In genomic region chr2:148527488-148528340, GRCh38 we compare ENCODE assay signal across 15 cellular contexts.
A peak's percentile ranks its signal among the peaks of the same experiment; 100 is the strongest.
DNase-seq lines count a peak whose midpoint lies in the region; ATAC-seq and TF ChIP-seq lines count a peak whose summit lies in the region.
"Had no signal": no experiment of that assay in that cellular context is flagged by ENCODE, and none has a peak within 500 bp of the region (broad histone marks: within the 10 kb centered on the region; RNA-seq: fewer than 3 reads in every experiment).

No MANE protein-coding gene starts in this region.

- H3K4me3 Mint-ChIP-seq in natural killer cell (peak overlapping the region; percentile 9), WTC11 (no peak overlapping the region)
- H3K4me3 Mint-ChIP-seq in natural killer cell treated with Interleukin-12 subunit alpha and Interleukin-12 subunit beta and Interleukin-15 and Interleukin-18, amount 100 ng/mL, for 72 hours = no peak overlapping the region
- peak overlapping the region; percentile 49 for H3K4me3 Mint-ChIP-seq in activated CD4-positive, alpha-beta memory T cell treated with anti-CD3 and anti-CD28 coated beads, Interleukin-2, amount 10 ng/mL, durations not matched to agents 7 days and 5 days
- H3K4me3 Mint-ChIP-seq: immature natural killer cell had no signal

- no peaks in the 10 kb centered on the region for H3K36me3 Mint-ChIP-seq in natural killer cell
- H3K36me3 Mint-ChIP-seq in natural killer cell treated with Interleukin-12 subunit alpha and Interleukin-12 subunit beta and Interleukin-15 and Interleukin-18, amount 100 ng/mL, for 72 hours = no peaks in the 10 kb centered on the region
- H3K36me3 Mint-ChIP-seq in activated CD4-positive, alpha-beta memory T cell treated with anti-CD3 and anti-CD28 coated beads, Interleukin-2, amount 10 ng/mL, durations not matched to agents 7 days and 5 days (ENCODE audit: low read depth) = no peaks in the 10 kb centered on the region
- no peaks in the 10 kb centered on the region for H3K36me3 Mint-ChIP-seq in WTC11
- H3K36me3 Mint-ChIP-seq: immature natural killer cell had no signal

- POLR2A ChIA-PET in activated CD4-positive, alpha-beta memory T cell treated with anti-CD3 and anti-CD28 coated beads, Interleukin-2, amount 10 ng/mL, durations not matched to agents 7 days and 5 days (lab: Charles Lee) = interaction anchor here (0.8 to 2.1 kb wide), 9 partner anchors 8 to 508 kb away, joined by 3 to 12 read pairs (median 4); partner anchors contain the start of genes MBD5 and ORC4
- POLR2A ChIA-PET in WTC11 (lab: Charles Lee) = no interaction called here

- TF ChIP-seq CTCF in natural killer cell (IDR thresholded peaks at IDR 0.05) (no peak), WTC11 (IDR thresholded peaks at IDR 0.05) (no peak), uterus (IDR thresholded peaks at IDR 0.05) (no peak)

- no peak for TF ChIP-seq POLR2A in uterus (IDR thresholded peaks at IDR 0.05)

- no peaks in the 10 kb centered on the region for H3K9me3 ChIP-seq in effector memory CD4-positive, alpha-beta T cell (ENCODE audit: control insufficient read depth, low read length)
- no peaks in the 10 kb centered on the region for H3K9me3 ChIP-seq in uterus
- H3K9me3 ChIP-seq: neutrophil, upper lobe of right lung had no signal

- no peak for DNase-seq in natural killer cell
- DNase-seq in natural killer cell treated with Interleukin-12 subunit alpha and Interleukin-12 subunit beta and Interleukin-15 and Interleukin-18, amount 100 ng/mL, for 72 hours (ENCODE audit: low spot score) = no peak
- DNase-seq in activated CD4-positive, alpha-beta memory T cell treated with anti-CD3 and anti-CD28 coated beads, Interleukin-2, amount 10 ng/mL, durations not matched to agents 7 days and 5 days = no peak
- no peak for DNase-seq in effector memory CD4-positive, alpha-beta T cell
- no peak for DNase-seq in amniotic stem cell (lab: John Stamatoyannopoulos, UW)
- no peak for DNase-seq in posterior vena cava (ENCODE audit: low spot score)
- DNase-seq in WTC11 (ENCODE audit: low spot score) = no peak
- no peak for DNase-seq in uterus
- DNase-seq: immature natural killer cell; NCI-H1092; NCI-H82; stimulated activated CD4-positive, alpha-beta T cell treated with anti-CD3 and anti-CD28 coated beads, Interleukin-4, amount 100 ng/mL, for 4 hours; upper lobe of right lung had no signal

- H3K36me3 ChIP-seq in effector memory CD4-positive, alpha-beta T cell (ENCODE audit: control insufficient read depth, insufficient read depth, low read length) = no peaks in the 10 kb centered on the region
- no peaks in the 10 kb centered on the region for H3K36me3 ChIP-seq in uterus
- H3K36me3 ChIP-seq: neutrophil, upper lobe of right lung had no signal

- peak overlapping the region; percentile 61 for H3K27ac ChIP-seq in effector memory CD4-positive, alpha-beta T cell (ENCODE audit: insufficient read depth, low read length, poor library complexity, severe bottlenecking)
- H3K27ac ChIP-seq in uterus = no peak overlapping the region
- H3K27ac ChIP-seq: neutrophil, RWPE1, upper lobe of right lung had no signal

- no peaks in the 10 kb centered on the region for H3K9me3 Mint-ChIP-seq in natural killer cell
- H3K9me3 Mint-ChIP-seq in natural killer cell treated with Interleukin-12 subunit alpha and Interleukin-12 subunit beta and Interleukin-15 and Interleukin-18, amount 100 ng/mL, for 72 hours = no peaks in the 10 kb centered on the region
- H3K9me3 Mint-ChIP-seq in activated CD4-positive, alpha-beta memory T cell treated with anti-CD3 and anti-CD28 coated beads, Interleukin-2, amount 10 ng/mL, durations not matched to agents 7 days and 5 days = no peaks in the 10 kb centered on the region
- no peaks in the 10 kb centered on the region for H3K9me3 Mint-ChIP-seq in WTC11
- H3K9me3 Mint-ChIP-seq: immature natural killer cell had no signal

- no peaks in the 10 kb centered on the region for H3K27me3 ChIP-seq in effector memory CD4-positive, alpha-beta T cell (replicated peaks; ENCODE audit: control insufficient read depth, insufficient read depth, low read length, poor library complexity, severe bottlenecking)
- H3K27me3 ChIP-seq in uterus = no peaks in the 10 kb centered on the region
- H3K27me3 ChIP-seq: upper lobe of right lung had no signal

- H3K4me1 Mint-ChIP-seq in natural killer cell (peaks cover 10 to 36% of the 10 kb centered on the region in 2 donors), WTC11 (peaks cover 9% of the 10 kb centered on the region)
- H3K4me1 Mint-ChIP-seq in natural killer cell treated with Interleukin-12 subunit alpha and Interleukin-12 subunit beta and Interleukin-15 and Interleukin-18, amount 100 ng/mL, for 72 hours (ENCODE audit: low read depth in 2 of 2) = peaks cover 20% of the 10 kb centered on the region in 2 donors
- peaks cover 64% of the 10 kb centered on the region for H3K4me1 Mint-ChIP-seq in activated CD4-positive, alpha-beta memory T cell treated with anti-CD3 and anti-CD28 coated beads, Interleukin-2, amount 10 ng/mL, durations not matched to agents 7 days and 5 days

- no peak for ATAC-seq in natural killer cell
- no peak for ATAC-seq in natural killer cell treated with Interleukin-12 subunit alpha and Interleukin-12 subunit beta and Interleukin-15 and Interleukin-18, amount 100 ng/mL, for 72 hours
- no peak for ATAC-seq in WTC11
- ATAC-seq: upper lobe of right lung had no signal

- intact Hi-C loops in natural killer cell (cut with micrococcal nuclease) (no loop called here), posterior vena cava (cut with DNase I) (loop anchor here in 1 of 2 donors (5.0 kb wide), 1 partner anchor 590 kb away; no protein-coding TSS in a partner anchor), uterus (cut with DNase I; ENCODE audit: low total_unique reads) (no loop called here)

- H3K27me3 Mint-ChIP-seq in natural killer cell (ENCODE audit: low read depth in 2 of 2) (peaks cover 0 to 4% of the 10 kb centered on the region in 2 donors), WTC11 (ENCODE audit: low read depth) (no peaks in the 10 kb centered on the region; the same call in 1 of the 2 replicates)
- H3K27me3 Mint-ChIP-seq in natural killer cell treated with Interleukin-12 subunit alpha and Interleukin-12 subunit beta and Interleukin-15 and Interleukin-18, amount 100 ng/mL, for 72 hours = peaks cover 6 to 9% of the 10 kb centered on the region in 2 donors
- H3K27me3 Mint-ChIP-seq in activated CD4-positive, alpha-beta memory T cell treated with anti-CD3 and anti-CD28 coated beads, Interleukin-2, amount 10 ng/mL, durations not matched to agents 7 days and 5 days = no peaks in the 10 kb centered on the region

- H3K27ac Mint-ChIP-seq in natural killer cell (peak overlapping the region in 1 of 2 donors; percentile 52), WTC11 (no peak overlapping the region)
- peak overlapping the region in 1 of 2 donors; percentile 7 for H3K27ac Mint-ChIP-seq in natural killer cell treated with Interleukin-12 subunit alpha and Interleukin-12 subunit beta and Interleukin-15 and Interleukin-18, amount 100 ng/mL, for 72 hours
- peak overlapping the region; percentile 50 for H3K27ac Mint-ChIP-seq in activated CD4-positive, alpha-beta memory T cell treated with anti-CD3 and anti-CD28 coated beads, Interleukin-2, amount 10 ng/mL, durations not matched to agents 7 days and 5 days
- H3K27ac Mint-ChIP-seq: immature natural killer cell had no signal

- peak overlapping the region; percentile 49 for H3K4me3 ChIP-seq in effector memory CD4-positive, alpha-beta T cell (ENCODE audit: insufficient read depth, low read depth, low read length, poor library complexity, severe bottlenecking)
- H3K4me3 ChIP-seq in uterus = no peak overlapping the region
- H3K4me3 ChIP-seq: upper lobe of right lung had no signal

- peaks cover 47% of the 10 kb centered on the region for H3K4me1 ChIP-seq in effector memory CD4-positive, alpha-beta T cell (ENCODE audit: control insufficient read depth, insufficient read depth, low read length, poor library complexity, severe bottlenecking)
- no peaks in the 10 kb centered on the region for H3K4me1 ChIP-seq in uterus
- H3K4me1 ChIP-seq: upper lobe of right lung had no signal

- CTCF ChIA-PET in activated CD4-positive, alpha-beta memory T cell treated with anti-CD3 and anti-CD28 coated beads, Interleukin-2, amount 10 ng/mL, durations not matched to agents 7 days and 5 days (lab: Charles Lee) = interaction anchor here (0.9 to 2.2 kb wide), 4 partner anchors 10 to 25 kb away, joined by 3 to 11 read pairs (median 7); no protein-coding TSS in a partner anchor
- CTCF ChIA-PET in WTC11 (lab: Charles Lee) = interaction anchor here (0.6 to 2.1 kb wide), 5 partner anchors 19 to 511 kb away, joined by 3 to 6 read pairs (median 4); partner anchors contain the start of gene LYPD6B

TF ChIP-seq in WTC11, 78 proteins besides CTCF, POLR2A, EP300 and RAD21 (continues in another document):
- TF ChIP-seq ERG (CRISPR knock-in tag; IDR thresholded peaks at IDR 0.05) (no peak), ZNF416 (CRISPR knock-in tag; IDR thresholded peaks at IDR 0.05) (no peak), EMX1 (CRISPR knock-in tag; IDR thresholded peaks at IDR 0.05) (no peak), PREB (CRISPR knock-in tag; IDR thresholded peaks at IDR 0.05; ENCODE audit: borderline replicate concordance) (no peak), NFYB (CRISPR knock-in tag; conservative IDR thresholded peaks at IDR 0.05; ENCODE audit: low read depth) (no peak), SMAD4 (CRISPR knock-in tag; IDR thresholded peaks at IDR 0.05) (no peak)

Comparison
In these comparisons a context has a peak if more than half of its experiments do, and no peak if none do; other contexts are left out.
1. H3K4me3 Mint-ChIP-seq: peak in natural killer cell (single experiment) and activated CD4-positive, alpha-beta memory T cell treated with anti-CD3 and anti-CD28 coated beads, Interleukin-2, amount 10 ng/mL, durations not matched to agents 7 days and 5 days (single experiment); none in natural killer cell treated with Interleukin-12 subunit alpha and Interleukin-12 subunit beta and Interleukin-15 and Interleukin-18, amount 100 ng/mL, for 72 hours (single experiment) and WTC11 (single experiment).